8 cellular contexts compared by ENCODE assay signal in genomic region chrX:154378059-154378798, GRCh38. TPM values are rescaled to one million over a fixed set of nuclear protein-coding genes. Genes with fewer than 3 reads are reported as not detected.
DNase-seq lines count a peak whose midpoint lies in the region; ATAC-seq and TF ChIP-seq lines count a peak whose summit lies in the region.

No MANE protein-coding gene starts in this region.

- DNase-seq in activated CD4-positive, alpha-beta T cell treated with anti-CD3 and anti-CD28 coated beads for 48 hours = peak; percentile 50
- no peak for DNase-seq in activated CD4-positive, alpha-beta T cell treated with anti-CD3 and anti-CD28 coated beads, Interleukin-2, amount 50 U/mL, for 4 hours
- no peak for DNase-seq in RWPE1 (ENCODE audit: low spot score)
- peak in 28 of 61 donors; percentile 8 to 65 (median 38) for DNase-seq in caudate nucleus (lab: John Stamatoyannopoulos, UW)
- peak; percentile 65 to 71 for DNase-seq in left colon
- DNase-seq in stimulated activated naive B cell treated with anti-CD40 and anti-IgM and Interleukin-4, amounts not matched to agents 10 μg/mL and 1 μg/mL and 100 μg/mL, for 72 hours = peak; percentile 32

- no peaks in the 10 kb centered on the region for H3K27me3 Mint-ChIP-seq in stimulated activated naive B cell treated with anti-CD40 and anti-IgM and Interleukin-4, amounts not matched to agents 10 μg/mL and 1 μg/mL and 100 μg/mL, for 72 hours

- peak overlapping the region; percentile 96 for H3K27ac ChIP-seq in RWPE1
- peak overlapping the region; percentile 98 for H3K27ac ChIP-seq in caudate nucleus (ENCODE audit: low read depth, low read length)

- ATAC-seq in HG02884 (IDR thresholded peaks at IDR 0.05; ENCODE audit: unreplicated experiment) (peak; percentile 3), left colon (peak; percentile 10), HG03025 (IDR thresholded peaks at IDR 0.05; ENCODE audit: low FRiP score, unreplicated experiment) (no peak)
- ATAC-seq in stimulated activated naive B cell treated with anti-CD40 and anti-IgM and Interleukin-4, amounts not matched to agents 10 μg/mL and 1 μg/mL and 100 μg/mL, for 72 hours (replicated peaks) = peak; percentile 1 to 4

- H3K27ac Mint-ChIP-seq in stimulated activated naive B cell treated with anti-CD40 and anti-IgM and Interleukin-4, amounts not matched to agents 10 μg/mL and 1 μg/mL and 100 μg/mL, for 72 hours = peak overlapping the region; percentile 96

- intact Hi-C loops in left colon (cut with DNase I, micrococcal nuclease) = no loop called here

- no peaks in the 10 kb centered on the region for H3K9me3 Mint-ChIP-seq in stimulated activated naive B cell treated with anti-CD40 and anti-IgM and Interleukin-4, amounts not matched to agents 10 μg/mL and 1 μg/mL and 100 μg/mL, for 72 hours

- POLR2A ChIA-PET in RWPE1 (lab: Yijun Ruan, JAX; ENCODE audit: low non-redundant PET) = no interaction called here

- H3K4me3 Mint-ChIP-seq in stimulated activated naive B cell treated with anti-CD40 and anti-IgM and Interleukin-4, amounts not matched to agents 10 μg/mL and 1 μg/mL and 100 μg/mL, for 72 hours = peak overlapping the region; percentile 85 to 88

- CTCF ChIA-PET in RWPE1 (lab: Yijun Ruan, JAX) = no interaction called here

- no peak for TF ChIP-seq CTCF in RWPE1 (conservative IDR thresholded peaks at IDR 0.05; ENCODE audit: low read depth)

- H3K36me3 Mint-ChIP-seq in stimulated activated naive B cell treated with anti-CD40 and anti-IgM and Interleukin-4, amounts not matched to agents 10 μg/mL and 1 μg/mL and 100 μg/mL, for 72 hours = peaks cover 9 to 13% of the 10 kb centered on the region in 2 donors

- H3K4me1 Mint-ChIP-seq in stimulated activated naive B cell treated with anti-CD40 and anti-IgM and Interleukin-4, amounts not matched to agents 10 μg/mL and 1 μg/mL and 100 μg/mL, for 72 hours = peaks cover 20 to 30% of the 10 kb centered on the region in 2 donors

RNA-seq across cellular contexts. Expression of gene EMD, which starts 0.9 kb away (rescaled TPM):
- total RNA-seq in left colon = 10 to 100 TPM; 31.9 to 33.1 TPM

RNA-seq across cellular contexts. Expression of gene FLNA, which starts 3.8 kb away (rescaled TPM):
- total RNA-seq in left colon = 100 to 1,000 TPM in 1 of 2 donors, 10 to 100 TPM in 1; 84.2 to 741 TPM

RNA-seq across cellular contexts. Expression of gene RPL10, which starts 19.9 kb away (rescaled TPM):
- total RNA-seq in left colon = 1,000 to 10,000 TPM; 2,262 to 2,406 TPM

RNA-seq across cellular contexts. Expression of gene DNASE1L1, which starts 30.8 kb away (rescaled TPM):
- 10 to 100 TPM; 23.4 to 26.8 TPM for total RNA-seq in left colon

RNA-seq across cellular contexts. Expression of gene TAFAZZIN, which starts 33.1 kb away (rescaled TPM):
- total RNA-seq in left colon = 10 to 100 TPM; 28.8 to 40.8 TPM

Comparison
In these comparisons a context has a peak if more than half of its experiments do, and no peak if none do; other contexts are left out.
1. DNase-seq: peak in activated CD4-positive, alpha-beta T cell treated with anti-CD3 and anti-CD28 coated beads for 48 hours (single experiment), left colon (2 of 2) and stimulated activated naive B cell treated with anti-CD40 and anti-IgM and Interleukin-4, amounts not matched to agents 10 μg/mL and 1 μg/mL and 100 μg/mL, for 72 hours (single experiment); none in activated CD4-positive, alpha-beta T cell treated with anti-CD3 and anti-CD28 coated beads, Interleukin-2, amount 50 U/mL, for 4 hours (0 of 2) and RWPE1 (single experiment).